Comparison of ENCODE assay signal across 8 cellular contexts in the genomic region with DNA sequence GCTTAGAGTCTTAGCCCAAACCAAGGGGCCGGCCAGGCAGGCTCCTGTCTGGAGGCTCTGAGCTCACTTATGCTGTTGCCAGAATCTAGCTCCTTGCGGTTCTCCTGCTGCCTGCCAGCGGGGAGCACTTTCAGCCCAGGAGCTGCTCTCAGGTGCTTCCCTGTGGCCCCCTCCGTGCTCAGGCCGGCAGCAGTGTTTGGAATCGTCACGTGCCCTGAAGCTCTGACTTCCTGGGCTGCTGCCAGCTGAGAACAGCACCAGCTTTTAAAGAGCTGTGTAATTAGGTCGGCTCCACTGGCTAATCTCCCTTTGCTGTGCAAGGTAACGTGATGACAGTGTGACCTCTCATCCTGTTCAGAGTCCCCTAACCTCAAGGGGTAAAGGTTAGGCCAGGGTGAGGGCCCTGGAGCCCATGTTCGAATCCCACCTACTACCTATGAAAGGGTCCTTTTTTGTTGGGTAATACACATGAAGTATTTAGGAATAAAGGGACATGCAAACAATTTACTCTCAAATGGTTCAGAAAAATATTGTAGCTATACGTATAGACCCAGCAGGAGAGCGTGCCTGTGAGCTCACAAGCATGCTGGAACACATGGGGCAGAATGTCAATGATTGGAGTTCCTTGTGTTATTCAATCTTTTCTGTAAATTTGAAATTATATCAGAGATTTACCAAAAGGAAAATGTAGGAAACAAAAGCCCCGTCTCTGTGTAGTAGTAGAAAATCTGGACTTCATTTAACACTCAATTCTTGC. TPM values are rescaled to one million over a fixed set of nuclear protein-coding genes. Genes with fewer than 3 reads are reported as not detected.
A peak's percentile ranks its signal among the peaks of the same experiment; 100 is the strongest.
DNase-seq lines count a peak whose midpoint lies in the region; ATAC-seq and TF ChIP-seq lines count a peak whose summit lies in the region.

No MANE protein-coding gene starts in this region.

- peak; percentile 18 for DNase-seq in Caki2 (ENCODE audit: low read depth)
- peak; percentile 75 for DNase-seq in LNCaP clone FGC (ENCODE audit: low read depth)
- peak; percentile 63 for DNase-seq in SHP77 treated with DMSO at 0.1 percent for 48 hours (lab: John Stamatoyannopoulos, UW)
- peak; percentile 11 for DNase-seq in fibroblast of the aortic adventitia (ENCODE audit: low read depth)
- DNase-seq in renal cortical epithelial cell (ENCODE audit: low read depth) = peak; percentile 55
- no peak for DNase-seq in hepatic stellate cell (ENCODE audit: low spot score)
- DNase-seq in Ammon's horn (ENCODE audit: low spot score) = no peak

- TF ChIP-seq CTCF in LNCaP clone FGC (IDR thresholded peaks at IDR 0.05; ENCODE audit: control insufficient read depth, extremely low read depth, insufficient read depth) (0 out of 2 replicates have a peak, but pooled peaks have one; percentile 0), fibroblast of the aortic adventitia (IDR thresholded peaks at IDR 0.05; ENCODE audit: insufficient read depth, low read length) (no peak)

- ATAC-seq in HG02798 (IDR thresholded peaks at IDR 0.05; ENCODE audit: poor library complexity, unreplicated experiment) = no peak

- H3K4me3 ChIP-seq in LNCaP clone FGC (ENCODE audit: low read depth, low read length) = no peak overlapping the region
- no peak overlapping the region for H3K4me3 ChIP-seq in fibroblast of the aortic adventitia (ENCODE audit: low read depth, low read length)

- in situ Hi-C loops in Caki2 (cut with HindIII; ENCODE audit: low pct_unique_long_range_greater_than_20kb, low sequenced_read_pairs) = no loop called here

RNA-seq across cellular contexts. Expression of a gene that starts 16.6 kb away (rescaled TPM):
- 2.8 and 13.8 TPM in 2 replicates for total RNA-seq in Caki2 (2014; rRNA removed; shearing (Covaris generic); ENCODE audit: low replicate concordance)
- total RNA-seq in fibroblast of the aortic adventitia (ENCODE audit: low replicate concordance) (8.8 and 9.2 TPM in 2 replicates), renal cortical epithelial cell (5.7 and 16.4 TPM in 2 replicates)

RNA-seq across cellular contexts. Expression of a gene that starts 19.0 kb away (rescaled TPM):
- total RNA-seq in Caki2 (2014; rRNA removed; shearing (Covaris generic); ENCODE audit: low replicate concordance) = 66.1 and 85.9 TPM in 2 replicates
- total RNA-seq in fibroblast of the aortic adventitia (ENCODE audit: low replicate concordance) = 7.5 and 22.5 TPM in 2 replicates
- total RNA-seq in renal cortical epithelial cell = 14.4 and 15.9 TPM in 2 replicates

Comparison
In these comparisons a context has a peak if more than half of its experiments do, and no peak if none do; other contexts are left out.
1. DNase-seq: peak in Caki2 (single experiment), LNCaP clone FGC (single experiment), SHP77 treated with DMSO at 0.1 percent for 48 hours (single experiment), fibroblast of the aortic adventitia (single experiment) and renal cortical epithelial cell (single experiment); none in hepatic stellate cell (single experiment) and Ammon's horn (single experiment).